In genomic region chr3:126999383-126999782, GRCh38 we compare ENCODE assay signal across 19 cellular contexts. TPM values are rescaled to one million over a fixed set of nuclear protein-coding genes. Genes with fewer than 3 reads are reported as not detected.
A peak's percentile ranks its signal among the peaks of the same experiment; 100 is the strongest.
DNase-seq lines count a peak whose midpoint lies in the region; ATAC-seq and TF ChIP-seq lines count a peak whose summit lies in the region.
"Had no signal": no experiment of that assay in that cellular context is flagged by ENCODE, and none has a peak within 500 bp of the region (broad histone marks: within the 10 kb centered on the region; RNA-seq: fewer than 3 reads in every experiment).

No MANE protein-coding gene starts in this region.

- H3K27me3 ChIP-seq in A673 (replicated peaks; ENCODE audit: insufficient read depth, low read depth, low read length, poor library complexity) = no peaks in the 10 kb centered on the region
- H3K27me3 ChIP-seq: cardiac muscle cell had no signal

- H3K4me1 ChIP-seq in A673 (ENCODE audit: insufficient read depth, low read length, poor library complexity, severe bottlenecking) = peaks cover 41% of the 10 kb centered on the region

- intact Hi-C loops in A673 (cut with micrococcal nuclease; ENCODE audit: unreplicated experiment) = no loop called here
- intact Hi-C loops in head of caudate nucleus (cut with DNase I) = no loop called here

- CTCF ChIA-PET in A673 (lab: Charles Lee) = no interaction called here

- ATAC-seq in HG03039 (IDR thresholded peaks at IDR 0.05; ENCODE audit: unreplicated experiment) = no peak
- ATAC-seq: natural killer cell had no signal

- BruUV-seq in A673 (replicated peaks; lab: Mats Ljungman, UMichigan) = no TSS peak

- DNase-seq in A673 (ENCODE audit: low spot score) = no peak
- peak; percentile 46 to 91 (median 76) for DNase-seq in head of caudate nucleus
- DNase-seq in pons (ENCODE audit: low spot score) = peak; percentile 77
- no peak for DNase-seq in SW480 (ENCODE audit: low spot score)
- DNase-seq in T-helper 2 cell = no peak
- no peak for DNase-seq in UCSD-AML1 (lab: John Stamatoyannopoulos, UW; ENCODE audit: unreplicated experiment)
- DNase-seq: activated CD4-positive, alpha-beta T cell treated with anti-CD3 and anti-CD28 coated beads for 48 hours; activated effector memory CD4-positive, alpha-beta T cell treated with Interleukin-2 at 50 U/mL for 16 hours; natural killer cell; NCI-H1436 treated with DMSO at 0.1 percent for 48 hours; NCI-H2171; NCI-H526 treated with DMSO at 0.1 percent for 48 hours; RPMI8226; stimulated activated CD4-positive, alpha-beta T cell treated with anti-CD3 and anti-CD28 coated beads, Interleukin-2, amount 100 ng/mL, for 24 hours; stimulated activated naive CD4-positive, alpha-beta T cell had no signal

- no peaks in the 10 kb centered on the region for H3K9me3 ChIP-seq in A673 (ENCODE audit: low read depth, low read length, poor library complexity, severe bottlenecking)

- TF ChIP-seq CTCF in A673 (conservative IDR thresholded peaks at IDR 0.05; ENCODE audit: low read depth, low read length) = no peak
- TF ChIP-seq CTCF in VCaP (conservative IDR thresholded peaks at IDR 0.05) = no peak

- no peak overlapping the region for H3K4me3 ChIP-seq in A673 (ENCODE audit: low read depth, low read length, poor library complexity, severe bottlenecking)
- H3K4me3 ChIP-seq: cardiac muscle cell, skin epidermis had no signal

- H3K36me3 ChIP-seq in A673 (ENCODE audit: insufficient read depth, low read length, poor library complexity, severe bottlenecking) = no peaks in the 10 kb centered on the region
- H3K36me3 ChIP-seq: cardiac muscle cell had no signal

- H3K27ac ChIP-seq in A673 (ENCODE audit: low read depth, low read length, poor library complexity, severe bottlenecking) = peak overlapping the region; percentile 37
- peak overlapping the region; percentile 53 for H3K27ac ChIP-seq in VCaP
- H3K27ac ChIP-seq: cardiac muscle cell had no signal

- POLR2A ChIA-PET in A673 (lab: Charles Lee; ENCODE audit: low non-redundant PET) = no interaction called here

RNA-seq across cellular contexts. Expression of gene PLXNA1, which starts 16.5 kb away (rescaled TPM):
- 33.6 and 38.4 TPM in 2 replicates for total RNA-seq in A673 (2021)

Comparison
In these comparisons a context has a peak if more than half of its experiments do, and no peak if none do; other contexts are left out.
1. DNase-seq: peak in head of caudate nucleus (42 of 42) and pons (single experiment); none in A673 (single experiment), SW480 (single experiment), T-helper 2 cell (0 of 5) and UCSD-AML1 (single experiment).